9 cellular contexts compared by ENCODE assay signal in genomic region chr7:140061607-140061930, GRCh38. TPM values are rescaled to one million over a fixed set of nuclear protein-coding genes. Genes with fewer than 3 reads are reported as not detected.
DNase-seq lines count a peak whose midpoint lies in the region; ATAC-seq and TF ChIP-seq lines count a peak whose summit lies in the region.
"Had no signal": no experiment of that assay in that cellular context is flagged by ENCODE, and none has a peak within 500 bp of the region (broad histone marks: within the 10 kb centered on the region; RNA-seq: fewer than 3 reads in every experiment).

No MANE protein-coding gene starts in this region.

- H3K36me3 Mint-ChIP-seq in CD4-positive, CD25-positive, alpha-beta regulatory T cell = peaks cover 15% of the 10 kb centered on the region
- peaks cover 8% of the 10 kb centered on the region for H3K36me3 Mint-ChIP-seq in nephron progenitor cell (ENCODE audit: low read depth)

- peaks cover 52% of the 10 kb centered on the region for H3K4me1 ChIP-seq in CD4-positive, CD25-positive, alpha-beta regulatory T cell (ENCODE audit: control insufficient read depth, insufficient read depth, low read length, poor library complexity, severe bottlenecking)

- peaks cover 23 to 66% (median 39%) of the 10 kb centered on the region in 4 donors for H3K4me1 Mint-ChIP-seq in CD4-positive, CD25-positive, alpha-beta regulatory T cell
- peaks cover 2% of the 10 kb centered on the region for H3K4me1 Mint-ChIP-seq in nephron progenitor cell

- H3K4me3 Mint-ChIP-seq in CD4-positive, CD25-positive, alpha-beta regulatory T cell = peak overlapping the region; percentile 81 to 95 (median 92)
- peak overlapping the region; percentile 31 for H3K4me3 Mint-ChIP-seq in nephron progenitor cell

- H3K27ac ChIP-seq in CD4-positive, CD25-positive, alpha-beta regulatory T cell (ENCODE audit: insufficient read depth, low read length, poor library complexity, severe bottlenecking) = peak overlapping the region; percentile 91
- H3K27ac ChIP-seq: SK-N-MC had no signal

- no peak for DNase-seq in CD4-positive, CD25-positive, alpha-beta regulatory T cell
- DNase-seq in LHCN-M2 (ENCODE audit: low read depth) (peak; percentile 26), choroid plexus epithelial cell (ENCODE audit: low read depth) (no peak), nephron progenitor cell (no peak), NCI-H774 (lab: John Stamatoyannopoulos, UW) (no peak), NCI-H2107 (lab: John Stamatoyannopoulos, UW) (no peak), NCI-H2081 treated with DMSO at 0.1 percent for 48 hours (lab: John Stamatoyannopoulos, UW) (no peak), hepatic stellate cell (ENCODE audit: low spot score) (no peak)

- no peaks in the 10 kb centered on the region for H3K27me3 Mint-ChIP-seq in CD4-positive, CD25-positive, alpha-beta regulatory T cell
- peaks cover 75% of the 10 kb centered on the region for H3K27me3 Mint-ChIP-seq in nephron progenitor cell (ENCODE audit: low read depth, poor library complexity)

- H3K4me3 ChIP-seq in CD4-positive, CD25-positive, alpha-beta regulatory T cell (ENCODE audit: low read depth, low read length) = peak overlapping the region; percentile 82
- peak overlapping the region; percentile 70 for H3K4me3 ChIP-seq in choroid plexus epithelial cell (ENCODE audit: low read depth, low read length)

- peaks cover 8 to 9% of the 10 kb centered on the region in 2 experiments for H3K9me3 ChIP-seq in CD4-positive, CD25-positive, alpha-beta regulatory T cell (ENCODE audit: control insufficient read depth in 2 of 2, low read length in 2 of 2)

- H3K27ac Mint-ChIP-seq in CD4-positive, CD25-positive, alpha-beta regulatory T cell = peak overlapping the region; percentile 83 to 99 (median 91)
- peak overlapping the region; percentile 13 for H3K27ac Mint-ChIP-seq in nephron progenitor cell

- H3K9me3 Mint-ChIP-seq in CD4-positive, CD25-positive, alpha-beta regulatory T cell = peaks cover 0 to 8% (median 5%) of the 10 kb centered on the region in 7 donors
- H3K9me3 Mint-ChIP-seq in nephron progenitor cell = peaks cover 27% of the 10 kb centered on the region

- no peak for ATAC-seq in CD4-positive, CD25-positive, alpha-beta regulatory T cell (ENCODE audit: low read depth in 2 of 2)

- TF ChIP-seq CTCF in choroid plexus epithelial cell (conservative IDR thresholded peaks at IDR 0.05; ENCODE audit: low read depth, low read length) (no peak), nephron progenitor cell (IDR thresholded peaks at IDR 0.05) (no peak)

- H3K27me3 ChIP-seq in CD4-positive, CD25-positive, alpha-beta regulatory T cell (ENCODE audit: control insufficient read depth, insufficient read depth, low read length) = no peaks in the 10 kb centered on the region

- H3K36me3 ChIP-seq in CD4-positive, CD25-positive, alpha-beta regulatory T cell (ENCODE audit: control insufficient read depth, insufficient read depth, low read length) = peaks cover 11% of the 10 kb centered on the region

RNA-seq across cellular contexts. Expression of gene PARP12, which starts 1.2 kb away (rescaled TPM):
- 258 TPM for total RNA-seq in CD4-positive, CD25-positive, alpha-beta regulatory T cell
- 10 to 100 TPM; 30.1 to 69.1 (median 48.9) TPM for polyA plus RNA-seq in CD4-positive, CD25-positive, alpha-beta regulatory T cell
- 8.5 and 14.6 TPM in 2 replicates for total RNA-seq in LHCN-M2 (2014; rRNA removed)
- polyA plus RNA-seq in LHCN-M2 (2012) = 5.8 TPM

Comparison
In these comparisons a context has a peak if more than half of its experiments do, and no peak if none do; other contexts are left out.
1. RNA of gene PARP12, which starts 1.2 kb away (total RNA-seq): 258 TPM in CD4-positive, CD25-positive, alpha-beta regulatory T cell (single experiment); 8.5 to 14.6 TPM in LHCN-M2; every median in the first group is over 10 times any median in the second.